Comparison of ENCODE assay signal across 10 cellular contexts in the genomic region with DNA sequence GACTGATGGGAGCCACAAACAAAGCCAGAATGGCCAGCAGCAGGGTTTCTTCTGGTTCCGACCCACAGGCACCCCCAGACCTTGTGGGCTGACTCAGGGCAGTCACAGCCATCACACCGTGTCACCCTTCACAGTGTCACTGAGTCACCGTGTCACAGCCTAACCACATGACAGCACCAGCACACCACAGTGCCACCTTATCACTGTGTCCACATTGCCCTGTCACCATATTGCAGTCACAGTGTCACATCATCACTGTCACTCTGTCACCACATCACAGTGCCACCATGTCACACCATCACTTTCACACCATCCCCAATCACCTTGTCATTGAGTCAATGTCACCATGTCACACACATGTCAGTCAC.
DNase-seq lines count a peak whose midpoint lies in the region; ATAC-seq and TF ChIP-seq lines count a peak whose summit lies in the region.
"Had no signal": no experiment of that assay in that cellular context is flagged by ENCODE, and none has a peak within 500 bp of the region (broad histone marks: within the 10 kb centered on the region; RNA-seq: fewer than 3 reads in every experiment).

No MANE protein-coding gene starts in this region.

- H3K27ac ChIP-seq in RWPE1 (peak overlapping the region; percentile 89), endodermal cell (ENCODE audit: low read depth, low read length) (no peak overlapping the region)
- H3K27ac ChIP-seq: gastroesophageal sphincter, lower lobe of right lung had no signal

- ATAC-seq in stimulated activated effector memory CD8-positive, alpha-beta T cell treated with anti-CD3 and anti-CD28 coated beads, Interleukin-12 subunit alpha, Interleukin-12 subunit beta, amount 100 ng/mL, for 72 hours, result peak; percentile 97
- ATAC-seq in HG03342 (IDR thresholded peaks at IDR 0.05; ENCODE audit: unreplicated experiment), result no peak

- H3K9me3 Mint-ChIP-seq in endodermal cell, result no peaks in the 10 kb centered on the region
- no peaks in the 10 kb centered on the region for H3K9me3 Mint-ChIP-seq in stimulated activated effector memory CD8-positive, alpha-beta T cell treated with anti-CD3 and anti-CD28 coated beads, Interleukin-12 subunit alpha, Interleukin-12 subunit beta, amount 100 ng/mL, for 72 hours

- peaks cover 4% of the 10 kb centered on the region for H3K4me1 Mint-ChIP-seq in endodermal cell
- peaks cover 23% of the 10 kb centered on the region for H3K4me1 Mint-ChIP-seq in stimulated activated effector memory CD8-positive, alpha-beta T cell treated with anti-CD3 and anti-CD28 coated beads, Interleukin-12 subunit alpha, Interleukin-12 subunit beta, amount 100 ng/mL, for 72 hours

- H3K27me3 ChIP-seq in endodermal cell (ENCODE audit: control insufficient read depth, insufficient read depth, low read length, poor library complexity, severe bottlenecking), result no peaks in the 10 kb centered on the region
- H3K27me3 ChIP-seq: gastroesophageal sphincter had no signal

- H3K27ac Mint-ChIP-seq in endodermal cell, result no peak overlapping the region
- peak overlapping the region; percentile 76 for H3K27ac Mint-ChIP-seq in stimulated activated effector memory CD8-positive, alpha-beta T cell treated with anti-CD3 and anti-CD28 coated beads, Interleukin-12 subunit alpha, Interleukin-12 subunit beta, amount 100 ng/mL, for 72 hours

- POLR2A ChIA-PET in RWPE1 (lab: Yijun Ruan, JAX; ENCODE audit: low non-redundant PET), result interaction anchor here (0.6 kb wide), 1 partner anchor 32 kb away, joined by 5 read pairs; no protein-coding TSS in a partner anchor

- no peaks in the 10 kb centered on the region for H3K27me3 Mint-ChIP-seq in endodermal cell (ENCODE audit: insufficient read depth)

- CTCF ChIA-PET in RWPE1 (lab: Yijun Ruan, JAX), result no interaction called here

- H3K9ac ChIP-seq in endodermal cell (ENCODE audit: extremely low read depth, low read length, poor library complexity, severe bottlenecking), result no peak overlapping the region

- H3K36me3 Mint-ChIP-seq in endodermal cell (ENCODE audit: low read depth), result no peaks in the 10 kb centered on the region
- no peaks in the 10 kb centered on the region for H3K36me3 Mint-ChIP-seq in stimulated activated effector memory CD8-positive, alpha-beta T cell treated with anti-CD3 and anti-CD28 coated beads, Interleukin-12 subunit alpha, Interleukin-12 subunit beta, amount 100 ng/mL, for 72 hours

- H3K4me1 ChIP-seq in endodermal cell (ENCODE audit: control insufficient read depth, insufficient read depth, low read length), result no peaks in the 10 kb centered on the region
- H3K4me1 ChIP-seq: gastroesophageal sphincter had no signal

- 79 to 89% methylated on average over 2 to 3 of the region's 3 CpGs for WGBS in endodermal cell (ENCODE audit: insufficient coverage in 1 of 2, insufficient read length in 1 of 2), 2 experiments

- no peaks in the 10 kb centered on the region for H3K36me3 ChIP-seq in endodermal cell (ENCODE audit: control insufficient read depth, insufficient read depth, low read length)
- H3K36me3 ChIP-seq: gastroesophageal sphincter, lower lobe of right lung had no signal

- no peak overlapping the region for H3K4me3 Mint-ChIP-seq in endodermal cell
- peak overlapping the region; percentile 49 for H3K4me3 Mint-ChIP-seq in stimulated activated effector memory CD8-positive, alpha-beta T cell treated with anti-CD3 and anti-CD28 coated beads, Interleukin-12 subunit alpha, Interleukin-12 subunit beta, amount 100 ng/mL, for 72 hours

- TF ChIP-seq CTCF in RWPE1 (conservative IDR thresholded peaks at IDR 0.05; ENCODE audit: low read depth), result no peak
- no peak for TF ChIP-seq CTCF in endodermal cell (conservative IDR thresholded peaks at IDR 0.05)

- no peaks in the 10 kb centered on the region for H3K9me3 ChIP-seq in endodermal cell (ENCODE audit: control insufficient read depth, low read length)
- H3K9me3 ChIP-seq: gastroesophageal sphincter, lower lobe of right lung had no signal

- H3K4me3 ChIP-seq in endodermal cell (ENCODE audit: low read length), result no peak overlapping the region
- H3K4me3 ChIP-seq: gastroesophageal sphincter, lower lobe of right lung had no signal

- peak; percentile 28 for DNase-seq in activated T-cell treated with anti-CD3 and anti-CD28 coated beads for 24 hours (ENCODE audit: low read depth)
- no peak for DNase-seq in activated T-cell treated with anti-CD3 and anti-CD28 coated beads, Interleukin-2, amount 50 U/mL, for 1 hour
- no peak for DNase-seq in RWPE1 (ENCODE audit: low spot score)
- DNase-seq in endodermal cell, result peak; percentile 29
- peak; percentile 21 to 60 for DNase-seq in stimulated activated effector memory CD8-positive, alpha-beta T cell treated with anti-CD3 and anti-CD28 coated beads, Interleukin-12 subunit alpha, Interleukin-12 subunit beta, amount 100 ng/mL, for 72 hours (ENCODE audit: low spot score in 2 of 2)
- no peak for DNase-seq in KG1 (lab: John Stamatoyannopoulos, UW)
- no peak for DNase-seq in NCI-H82 treated with DMSO at 0.1 percent for 48 hours (lab: John Stamatoyannopoulos, UW; ENCODE audit: unreplicated experiment)
- DNase-seq: lower lobe of right lung had no signal

Comparison
In these comparisons a context has a peak if more than half of its experiments do, and no peak if none do; other contexts are left out.
1. DNase-seq: peak in activated T-cell treated with anti-CD3 and anti-CD28 coated beads for 24 hours (single experiment), endodermal cell (single experiment) and stimulated activated effector memory CD8-positive, alpha-beta T cell treated with anti-CD3 and anti-CD28 coated beads, Interleukin-12 subunit alpha, Interleukin-12 subunit beta, amount 100 ng/mL, for 72 hours (2 of 2); none in activated T-cell treated with anti-CD3 and anti-CD28 coated beads, Interleukin-2, amount 50 U/mL, for 1 hour (single experiment), RWPE1 (single experiment), KG1 (single experiment) and NCI-H82 treated with DMSO at 0.1 percent for 48 hours (single experiment).